Comparison of ENCODE assay signal across 1 cellular context in the genomic region with DNA sequence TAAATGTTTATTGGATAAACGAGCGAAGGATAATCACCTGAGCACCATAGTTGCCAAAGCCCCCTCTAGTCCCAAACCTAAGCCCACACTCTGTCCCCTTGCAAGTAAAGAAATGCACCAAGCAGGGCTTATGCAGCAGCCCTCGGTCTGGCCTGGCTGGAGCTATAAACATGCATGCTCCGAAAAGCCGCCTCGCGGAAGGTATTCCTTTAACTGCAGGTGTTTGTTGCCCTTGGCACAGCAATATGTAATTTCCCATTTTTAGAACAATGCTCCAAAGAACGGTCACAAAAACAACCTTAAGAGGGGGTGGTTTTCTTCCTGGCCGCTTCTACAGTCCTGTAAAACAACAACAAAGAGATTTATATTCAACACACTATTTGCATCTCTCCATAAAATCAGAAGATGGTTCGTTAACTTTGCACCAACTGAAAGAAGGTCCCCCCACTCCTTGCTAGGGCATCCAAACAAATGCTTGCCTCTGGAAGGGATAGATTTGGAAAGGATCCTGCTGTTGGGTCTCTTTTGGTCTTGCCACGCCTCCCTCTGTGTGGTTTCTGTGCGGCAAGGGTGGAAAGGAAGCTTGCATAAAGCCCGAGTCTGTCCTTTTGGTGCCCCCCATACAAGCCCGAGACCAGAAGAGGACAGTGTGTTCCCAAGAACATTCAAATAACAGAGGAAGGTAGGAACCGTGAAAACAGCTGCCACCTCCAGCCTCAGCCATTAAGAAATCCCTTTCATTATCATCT.
TF ChIP-seq lines count a peak whose summit lies in the region.

No MANE protein-coding gene starts in this region.

TF ChIP-seq in K562, 482 proteins besides CTCF, POLR2A, EP300 and RAD21 (continued from another document):
- no peak for TF ChIP-seq PBX2 (CRISPR knock-in tag; IDR thresholded peaks at IDR 0.05; ENCODE audit: low read depth)
- no peak for TF ChIP-seq PBX2 (tag; conservative IDR thresholded peaks at IDR 0.05; ENCODE audit: low read depth)
- TF ChIP-seq RB1 (IDR thresholded peaks at IDR 0.05; ENCODE audit: low read depth), result no peak
- no peak for TF ChIP-seq PKNOX1 (IDR thresholded peaks at IDR 0.05)
- no peak for TF ChIP-seq ZNF586 (CRISPR knock-in tag; conservative IDR thresholded peaks at IDR 0.05)
- no peak for TF ChIP-seq ATF7 (IDR thresholded peaks at IDR 0.05)
- TF ChIP-seq XRCC5 (IDR thresholded peaks at IDR 0.05; ENCODE audit: low read depth, low read length), result no peak
- no peak for TF ChIP-seq SMAD2 (IDR thresholded peaks at IDR 0.05; ENCODE audit: low read depth, low read length)
- TF ChIP-seq HMG20A (CRISPR knock-in tag; conservative IDR thresholded peaks at IDR 0.05), result no peak
- TF ChIP-seq FOS (IDR thresholded peaks at IDR 0.05; ENCODE audit: extremely low read depth, insufficient read length), result no peak
- TF ChIP-seq ZNF717 (CRISPR knock-in tag; IDR thresholded peaks at IDR 0.05), result no peak
- no peak for TF ChIP-seq RUNX1 (IDR thresholded peaks at IDR 0.05; ENCODE audit: low read depth)
